Comparison of ENCODE assay signal across 8 cellular contexts in the genomic region with DNA sequence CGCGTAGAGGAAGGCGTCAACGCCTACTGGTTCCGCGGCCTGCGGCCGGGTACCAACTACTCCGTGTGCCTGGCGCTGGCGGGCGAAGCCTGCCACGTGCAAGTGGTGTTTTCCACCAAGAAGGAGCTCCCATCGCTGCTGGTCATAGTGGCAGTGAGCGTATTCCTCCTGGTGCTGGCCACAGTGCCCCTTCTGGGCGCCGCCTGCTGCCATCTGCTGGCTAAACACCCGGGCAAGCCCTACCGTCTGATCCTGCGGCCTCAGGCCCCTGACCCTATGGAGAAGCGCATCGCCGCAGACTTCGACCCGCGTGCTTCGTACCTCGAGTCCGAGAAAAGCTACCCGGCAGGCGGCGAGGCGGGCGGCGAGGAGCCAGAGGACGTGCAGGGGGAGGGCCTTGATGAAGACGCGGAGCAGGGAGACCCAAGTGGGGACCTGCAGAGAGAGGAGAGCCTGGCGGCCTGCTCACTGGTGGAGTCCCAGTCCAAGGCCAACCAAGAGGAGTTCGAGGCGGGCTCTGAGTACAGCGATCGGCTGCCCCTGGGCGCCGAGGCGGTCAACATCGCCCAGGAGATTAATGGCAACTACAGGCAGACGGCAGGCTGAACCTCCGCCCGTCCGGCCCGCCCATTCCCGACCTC. TPM values are rescaled to one million over a fixed set of nuclear protein-coding genes. Genes with fewer than 3 reads are reported as not detected.
DNase-seq lines count a peak whose midpoint lies in the region; ATAC-seq lines count a peak whose summit lies in the region.

No MANE protein-coding gene starts in this region.

- H3K4me1 Mint-ChIP-seq in T-helper 1 cell treated with Interleukin-12 subunit alpha and Interleukin-12 subunit beta and Interleukin-4 antibody, amounts not matched to agents 30 μg/mL and 1 μg/mL, for 36 hours (ENCODE audit: low read depth), result peaks cover 16% of the 10 kb centered on the region
- H3K4me1 Mint-ChIP-seq in activated CD8-positive, alpha-beta memory T cell treated with anti-CD3 and anti-CD28 coated beads, Interleukin-2, amount 10 ng/mL, durations not matched to agents 7 days and 5 days, result peaks cover 23% of the 10 kb centered on the region
- H3K4me1 Mint-ChIP-seq in stimulated activated naive CD8-positive, alpha-beta T cell treated with anti-CD3 and anti-CD28 coated beads, Interleukin-15, Interleukin-2, amounts not matched to agents 100 ng/mL and 50 ng/mL, for 24 hours (ENCODE audit: low read depth), result peaks cover 39% of the 10 kb centered on the region

- no peaks in the 10 kb centered on the region for H3K9me3 Mint-ChIP-seq in T-helper 1 cell treated with Interleukin-12 subunit alpha and Interleukin-12 subunit beta and Interleukin-4 antibody, amounts not matched to agents 30 μg/mL and 1 μg/mL, for 36 hours
- H3K9me3 Mint-ChIP-seq in activated CD8-positive, alpha-beta memory T cell treated with anti-CD3 and anti-CD28 coated beads, Interleukin-2, amount 10 ng/mL, durations not matched to agents 7 days and 5 days (ENCODE audit: low read depth), result no peaks in the 10 kb centered on the region
- H3K9me3 Mint-ChIP-seq in stimulated activated naive CD8-positive, alpha-beta T cell treated with anti-CD3 and anti-CD28 coated beads, Interleukin-15, Interleukin-2, amounts not matched to agents 100 ng/mL and 50 ng/mL, for 24 hours, result no peaks in the 10 kb centered on the region

- H3K27me3 Mint-ChIP-seq in T-helper 1 cell treated with Interleukin-12 subunit alpha and Interleukin-12 subunit beta and Interleukin-4 antibody, amounts not matched to agents 30 μg/mL and 1 μg/mL, for 36 hours (ENCODE audit: low read depth), result peaks cover 96% of the 10 kb centered on the region
- H3K27me3 Mint-ChIP-seq in activated CD8-positive, alpha-beta memory T cell treated with anti-CD3 and anti-CD28 coated beads, Interleukin-2, amount 10 ng/mL, durations not matched to agents 7 days and 5 days, result peaks cover 90% of the 10 kb centered on the region
- H3K27me3 Mint-ChIP-seq in stimulated activated naive CD8-positive, alpha-beta T cell treated with anti-CD3 and anti-CD28 coated beads, Interleukin-15, Interleukin-2, amounts not matched to agents 100 ng/mL and 50 ng/mL, for 24 hours, result peaks cover 88% of the 10 kb centered on the region

- H3K4me1 ChIP-seq in iPS-15b (ENCODE audit: control insufficient read depth, insufficient read depth, low read length), result peaks cover 30% of the 10 kb centered on the region

- H3K27me3 ChIP-seq in iPS-15b (ENCODE audit: control insufficient read depth, insufficient read depth, low read length), result peaks cover 93% of the 10 kb centered on the region

- no peak overlapping the region for H3K4me3 Mint-ChIP-seq in T-helper 1 cell treated with Interleukin-12 subunit alpha and Interleukin-12 subunit beta and Interleukin-4 antibody, amounts not matched to agents 30 μg/mL and 1 μg/mL, for 36 hours
- H3K4me3 Mint-ChIP-seq in activated CD8-positive, alpha-beta memory T cell treated with anti-CD3 and anti-CD28 coated beads, Interleukin-2, amount 10 ng/mL, durations not matched to agents 7 days and 5 days, result no peak overlapping the region
- peak overlapping the region; percentile 26 for H3K4me3 Mint-ChIP-seq in stimulated activated naive CD8-positive, alpha-beta T cell treated with anti-CD3 and anti-CD28 coated beads, Interleukin-15, Interleukin-2, amounts not matched to agents 100 ng/mL and 50 ng/mL, for 24 hours

- no peaks in the 10 kb centered on the region for H3K9me3 ChIP-seq in iPS-15b (ENCODE audit: control insufficient read depth, insufficient read depth, low read length)

- CTCF ChIA-PET in activated CD8-positive, alpha-beta memory T cell treated with anti-CD3 and anti-CD28 coated beads, Interleukin-2, amount 10 ng/mL, durations not matched to agents 7 days and 5 days (lab: Charles Lee), result interaction anchor here (0.9 to 5.5 kb wide), 3 partner anchors 12 to 187 kb away, joined by 3 to 29 read pairs (median 3); no protein-coding TSS in a partner anchor

- peak overlapping the region; percentile 55 for H3K4me3 ChIP-seq in iPS-15b (ENCODE audit: low read depth, low read length)

- H3K9ac ChIP-seq in iPS-15b (ENCODE audit: low read depth, low read length), result no peak overlapping the region

- DNase-seq in T-helper 1 cell, result no peak
- no peak for DNase-seq in activated CD8-positive, alpha-beta memory T cell treated with anti-CD3 and anti-CD28 coated beads, Interleukin-2, amount 10 ng/mL, durations not matched to agents 7 days and 5 days
- DNase-seq in stimulated activated naive CD4-positive, alpha-beta T cell treated with Interleukin-2 at 50 U/mL for 16 hours (lab: John Stamatoyannopoulos, UW), result no peak

- peak overlapping the region; percentile 74 for H3K27ac Mint-ChIP-seq in T-helper 1 cell treated with Interleukin-12 subunit alpha and Interleukin-12 subunit beta and Interleukin-4 antibody, amounts not matched to agents 30 μg/mL and 1 μg/mL, for 36 hours
- H3K27ac Mint-ChIP-seq in activated CD8-positive, alpha-beta memory T cell treated with anti-CD3 and anti-CD28 coated beads, Interleukin-2, amount 10 ng/mL, durations not matched to agents 7 days and 5 days, result peak overlapping the region; percentile 30
- no peak overlapping the region for H3K27ac Mint-ChIP-seq in stimulated activated naive CD8-positive, alpha-beta T cell treated with anti-CD3 and anti-CD28 coated beads, Interleukin-15, Interleukin-2, amounts not matched to agents 100 ng/mL and 50 ng/mL, for 24 hours

- peaks cover 9% of the 10 kb centered on the region for H3K36me3 Mint-ChIP-seq in T-helper 1 cell treated with Interleukin-12 subunit alpha and Interleukin-12 subunit beta and Interleukin-4 antibody, amounts not matched to agents 30 μg/mL and 1 μg/mL, for 36 hours (ENCODE audit: low read depth)
- H3K36me3 Mint-ChIP-seq in activated CD8-positive, alpha-beta memory T cell treated with anti-CD3 and anti-CD28 coated beads, Interleukin-2, amount 10 ng/mL, durations not matched to agents 7 days and 5 days, result no peaks in the 10 kb centered on the region
- H3K36me3 Mint-ChIP-seq in stimulated activated naive CD8-positive, alpha-beta T cell treated with anti-CD3 and anti-CD28 coated beads, Interleukin-15, Interleukin-2, amounts not matched to agents 100 ng/mL and 50 ng/mL, for 24 hours (ENCODE audit: low read depth), result no peaks in the 10 kb centered on the region

- H3K36me3 ChIP-seq in iPS-15b (ENCODE audit: control insufficient read depth, insufficient read depth, low read length), result peaks cover 2% of the 10 kb centered on the region

- ATAC-seq in activated CD8-positive, alpha-beta memory T cell treated with anti-CD3 and anti-CD28 coated beads, Interleukin-2, amount 10 ng/mL, durations not matched to agents 7 days and 5 days, result no peak
- ATAC-seq in GM21367 (IDR thresholded peaks at IDR 0.05; ENCODE audit: unreplicated experiment) (no peak), GM18502 (IDR thresholded peaks at IDR 0.05; ENCODE audit: poor library complexity, unreplicated experiment) (no peak)

RNA-seq across cellular contexts. Expression of a gene that starts 4.1 kb away (rescaled TPM):
- total RNA-seq in activated CD8-positive, alpha-beta memory T cell treated with anti-CD3 and anti-CD28 coated beads, Interleukin-2, amount 10 ng/mL, durations not matched to agents 7 days and 5 days, result under 1 TPM; 0.14 to 0.20 TPM

RNA-seq across cellular contexts. Expression of a gene that starts 39.0 kb away (rescaled TPM):
- total RNA-seq in activated CD8-positive, alpha-beta memory T cell treated with anti-CD3 and anti-CD28 coated beads, Interleukin-2, amount 10 ng/mL, durations not matched to agents 7 days and 5 days, result not detected

RNA-seq across cellular contexts. Expression of a gene that starts 52.2 kb away (rescaled TPM):
- not detected for total RNA-seq in activated CD8-positive, alpha-beta memory T cell treated with anti-CD3 and anti-CD28 coated beads, Interleukin-2, amount 10 ng/mL, durations not matched to agents 7 days and 5 days
